19 cellular contexts compared by ENCODE assay signal in genomic region chr10:69759641-69760040, GRCh38. TPM values are rescaled to one million over a fixed set of nuclear protein-coding genes. Genes with fewer than 3 reads are reported as not detected.
"Had no signal": no experiment of that assay in that cellular context is flagged by ENCODE, and none has a peak within 500 bp of the region (broad histone marks: within the 10 kb centered on the region; RNA-seq: fewer than 3 reads in every experiment).

No MANE protein-coding gene starts in this region.

- H3K9me3 Mint-ChIP-seq: memory B cell; naive thymus-derived CD4-positive, alpha-beta T cell had no signal

- H3K4me1 ChIP-seq: left lung, lower lobe of right lung had no signal

- H3K4me1 Mint-ChIP-seq: memory B cell had no signal

- H3K27ac ChIP-seq: dorsolateral prefrontal cortex, heart left ventricle, left lung, lower lobe of right lung, ovary had no signal

- H3K9me3 ChIP-seq: heart left ventricle, left lung, lower lobe of right lung, ovary had no signal

- H3K4me3 ChIP-seq: dorsolateral prefrontal cortex, heart left ventricle, left lung, lower lobe of right lung, ovary, smooth muscle cell had no signal

- H3K27ac Mint-ChIP-seq: memory B cell; naive thymus-derived CD4-positive, alpha-beta T cell; progenitor cell of endocrine pancreas had no signal

- ATAC-seq: heart left ventricle; left lung; lower lobe of right lung; naive thymus-derived CD4-positive, alpha-beta T cell; right cardiac atrium had no signal

- H3K27me3 ChIP-seq: ovary had no signal

- DNase-seq: cortex of kidney; dorsolateral prefrontal cortex; effector CD8-positive, alpha-beta T cell; heart left ventricle; hypothalamus; islet precursor cell; left lung; lower lobe of right lung; naive thymus-derived CD4-positive, alpha-beta T cell; ovary; right cardiac atrium; stimulated activated CD4-positive, alpha-beta T cell treated with anti-CD3 and anti-CD28 coated beads, Interleukin-2, amount 100 ng/mL, for 48 hours; stimulated activated naive CD4-positive, alpha-beta T cell treated with Interleukin-2 at 50 U/mL for 16 hours; trophoblast cell had no signal

- H3K4me3 Mint-ChIP-seq: memory B cell; naive thymus-derived CD4-positive, alpha-beta T cell had no signal

- FAIRE-seq: frontal cortex, urothelium cell line had no signal

- H3K36me3 Mint-ChIP-seq: memory B cell; naive thymus-derived CD4-positive, alpha-beta T cell had no signal

- H3K36me3 ChIP-seq: heart left ventricle, left lung, lower lobe of right lung, ovary had no signal

- H3K4me2 ChIP-seq: smooth muscle cell had no signal

RNA-seq across cellular contexts. Expression of gene COL13A1, which starts 42.1 kb away (rescaled TPM):
- polyA plus RNA-seq: naive thymus-derived CD4-positive, alpha-beta T cell had no signal
